Comparison of ENCODE assay signal across 15 cellular contexts in the genomic region with DNA sequence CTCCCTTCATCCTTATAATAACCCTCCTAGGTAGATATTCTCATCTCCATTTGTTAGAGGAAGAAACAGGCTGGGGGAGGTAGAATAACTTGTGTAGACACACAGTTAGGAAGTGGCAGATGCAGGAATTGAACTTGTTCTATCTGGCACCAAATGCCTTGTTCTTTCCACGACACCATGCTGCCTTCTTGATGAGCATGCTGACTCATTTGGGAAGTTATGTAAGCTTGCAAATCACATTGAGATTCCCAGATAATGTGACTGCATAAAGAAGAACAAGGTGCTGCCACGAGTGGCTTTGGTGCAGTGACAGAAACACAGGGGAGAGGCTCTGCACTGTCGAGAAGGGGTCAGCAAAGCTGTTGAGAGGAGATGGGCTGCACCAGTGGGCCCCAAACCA.
DNase-seq lines count a peak whose midpoint lies in the region; ATAC-seq lines count a peak whose summit lies in the region.
"Had no signal": no experiment of that assay in that cellular context is flagged by ENCODE, and none has a peak within 500 bp of the region (broad histone marks: within the 10 kb centered on the region; RNA-seq: fewer than 3 reads in every experiment).

No MANE protein-coding gene starts in this region.

- peak overlapping the region; percentile 77 for H3K27ac ChIP-seq in layer of hippocampus (ENCODE audit: low read depth, low read length)
- H3K27ac ChIP-seq: skin epidermis had no signal

- ATAC-seq in GM18909 (IDR thresholded peaks at IDR 0.05; ENCODE audit: poor library complexity, unreplicated experiment) (no peak), HG02885 (IDR thresholded peaks at IDR 0.05; ENCODE audit: poor library complexity, unreplicated experiment) (no peak)
- ATAC-seq: activated naive CD8-positive, alpha-beta T cell treated with anti-CD3 and anti-CD28 coated beads, Interleukin-2, amount 50 U/mL, for 24 hours had no signal

- DNase-seq in Ammon's horn (ENCODE audit: low spot score) (peak; percentile 64), MV-4-11 (lab: John Stamatoyannopoulos, UW) (peak; percentile 22), cerebellar cortex (ENCODE audit: low spot score) (peak; percentile 78), NCI-H128 (lab: John Stamatoyannopoulos, UW; ENCODE audit: unreplicated experiment) (no peak)
- no peak for DNase-seq in activated CD8-positive, alpha-beta memory T cell treated with anti-CD3 and anti-CD28 coated beads for 24 hours
- DNase-seq: activated CD4-positive, alpha-beta T cell treated with anti-CD3 and anti-CD28 coated beads, Interleukin-2, amount 10 ng/mL, durations not matched to agents 24 days and 14 days; activated naive CD8-positive, alpha-beta T cell treated with anti-CD3 and anti-CD28 coated beads, Interleukin-2, amount 50 U/mL, for 24 hours; activated T-cell treated with anti-CD3 and anti-CD28 coated beads, Interleukin-2, amount 50 U/mL, for 48 hours; COR-L47; H9; NCI-H774 had no signal

- no peaks in the 10 kb centered on the region for H3K27me3 ChIP-seq in layer of hippocampus (ENCODE audit: control insufficient read depth, insufficient read depth, low read length)

Comparison
In these comparisons a context has a peak if more than half of its experiments do, and no peak if none do; other contexts are left out.
1. DNase-seq: peak in Ammon's horn (single experiment), MV-4-11 (single experiment) and cerebellar cortex (single experiment); none in NCI-H128 (single experiment) and activated CD8-positive, alpha-beta memory T cell treated with anti-CD3 and anti-CD28 coated beads for 24 hours (single experiment).